10 cellular contexts compared by ENCODE assay signal in the genomic region with DNA sequence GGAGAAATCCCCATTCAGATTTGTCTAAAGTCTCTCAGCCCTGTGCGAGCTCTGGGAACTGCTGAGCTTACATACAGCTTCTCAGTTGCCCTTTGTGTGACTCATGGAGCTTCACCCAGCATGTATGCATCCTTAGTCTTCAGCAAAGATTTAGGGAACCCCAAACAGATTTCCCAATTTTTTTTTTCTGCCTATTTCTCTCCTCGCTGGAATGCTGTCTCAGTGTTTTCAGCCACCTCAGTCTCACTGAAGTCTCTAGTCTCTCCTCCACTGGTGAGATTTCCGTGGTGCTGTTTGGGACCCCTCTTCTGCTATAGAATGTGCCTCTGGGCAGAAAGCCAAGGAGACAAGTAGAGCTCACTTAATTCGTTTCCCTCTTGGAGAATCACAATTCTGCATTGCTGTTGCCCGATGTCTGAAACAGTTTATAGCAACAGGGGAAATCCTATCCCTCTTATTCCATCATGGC. TPM values are rescaled to one million over a fixed set of nuclear protein-coding genes. Genes with fewer than 3 reads are reported as not detected.
DNase-seq lines count a peak whose midpoint lies in the region; ATAC-seq and TF ChIP-seq lines count a peak whose summit lies in the region.
"Had no signal": no experiment of that assay in that cellular context is flagged by ENCODE, and none has a peak within 500 bp of the region (broad histone marks: within the 10 kb centered on the region; RNA-seq: fewer than 3 reads in every experiment).

No MANE protein-coding gene starts in this region.

- no peak for TF ChIP-seq EP300 in esophagus muscularis mucosa (IDR thresholded peaks at IDR 0.05)

- DNase-seq in left ventricle myocardium superior (no peak), left ventricle myocardium inferior (no peak), T1000 (lab: John Stamatoyannopoulos, UW) (peak; percentile 16), foreskin fibroblast (peak; percentile 79 to 89), kidney tubule cell (ENCODE audit: low spot score) (no peak), esophagus muscularis mucosa (ENCODE audit: extremely low spot score) (no peak)
- DNase-seq in stimulated activated CD4-positive, alpha-beta T cell treated with anti-CD3 and anti-CD28 coated beads, Interleukin-2, amount 100 ng/mL, for 24 hours: no peak
- DNase-seq: activated CD4-positive, CD25-positive, alpha-beta regulatory T cell had no signal

- H3K4me3 ChIP-seq in left ventricle myocardium inferior (no peak overlapping the region), foreskin fibroblast (ENCODE audit: low read depth in 1 of 2, low read length in 2 of 2) (no peak overlapping the region), esophagus muscularis mucosa (no peak overlapping the region)
- H3K4me3 ChIP-seq: HAP-1 had no signal

- intact Hi-C loops in left ventricle myocardium superior (cut with micrococcal nuclease) (no loop called here), left ventricle myocardium inferior (cut with micrococcal nuclease) (no loop called here), esophagus muscularis mucosa (cut with DNase I) (no loop called here)

- TF ChIP-seq CTCF in left ventricle myocardium inferior (IDR thresholded peaks at IDR 0.05; ENCODE audit: borderline replicate concordance) (no peak), foreskin fibroblast (IDR thresholded peaks at IDR 0.05; ENCODE audit: low read depth, low read length) (no peak), esophagus muscularis mucosa (IDR thresholded peaks at IDR 0.05) (no peak)

- peaks cover 18% of the 10 kb centered on the region for H3K4me1 ChIP-seq in left ventricle myocardium inferior
- peaks cover 8 to 22% (median 18%) of the 10 kb centered on the region in 4 donors for H3K4me1 ChIP-seq in esophagus muscularis mucosa

- TF ChIP-seq POLR2A in esophagus muscularis mucosa (IDR thresholded peaks at IDR 0.05; ENCODE audit: low read depth): no peak

- H3K27me3 ChIP-seq in left ventricle myocardium inferior (ENCODE audit: low read depth) (no peaks in the 10 kb centered on the region), esophagus muscularis mucosa (no peaks in the 10 kb centered on the region)

- H3K36me3 ChIP-seq in left ventricle myocardium inferior (peaks cover 27% of the 10 kb centered on the region), esophagus muscularis mucosa (peaks cover 10 to 20% (median 17%) of the 10 kb centered on the region in 4 donors)

- 54% methylated on average over 5 of the region's 5 CpGs for WGBS in esophagus muscularis mucosa

- peaks cover 28% of the 10 kb centered on the region for H3K9me3 ChIP-seq in left ventricle myocardium inferior (replicated peaks)
- H3K9me3 ChIP-seq in esophagus muscularis mucosa: peaks cover 0 to 5% (median 0%) of the 10 kb centered on the region in 4 donors

- H3K27ac ChIP-seq in left ventricle myocardium inferior (replicated peaks) (no peak overlapping the region), esophagus muscularis mucosa (replicated peaks in 1 of 4) (no peak overlapping the region)

- ATAC-seq in left ventricle myocardium superior (peak; percentile 45), HG03175 (IDR thresholded peaks at IDR 0.05; ENCODE audit: unreplicated experiment) (no peak)

RNA-seq across cellular contexts. Expression of a gene that starts 28.1 kb away (rescaled TPM):
- total RNA-seq in left ventricle myocardium superior: 16.5 TPM
- total RNA-seq in left ventricle myocardium inferior: 17.2 TPM
- 10 to 100 TPM; 43.6 to 88.4 (median 70.4) TPM for total RNA-seq in esophagus muscularis mucosa

RNA-seq across cellular contexts. Expression of a gene that starts 43.5 kb away (rescaled TPM):
- 78.6 TPM for total RNA-seq in left ventricle myocardium superior
- total RNA-seq in left ventricle myocardium inferior: 75.9 TPM
- total RNA-seq in esophagus muscularis mucosa: 10 to 100 TPM; 47.8 to 71.3 (median 55.4) TPM

RNA-seq across cellular contexts. Expression of a gene that starts 49.0 kb away (rescaled TPM):
- 33.2 TPM for total RNA-seq in left ventricle myocardium superior
- 16.7 TPM for total RNA-seq in left ventricle myocardium inferior
- total RNA-seq in esophagus muscularis mucosa: 1 to 10 TPM; 5.0 to 7.8 (median 6.5) TPM

RNA-seq across cellular contexts. Expression of a gene that starts 54.1 kb away (rescaled TPM):
- total RNA-seq in left ventricle myocardium superior (0.92 TPM), left ventricle myocardium inferior (0.71 TPM), esophagus muscularis mucosa (1 to 10 TPM in 3 of 4 donors, under 1 TPM in 1; 0.66 to 2.1 (median 1.1) TPM)

RNA-seq across cellular contexts. Expression of a gene that starts 57.5 kb away (rescaled TPM):
- total RNA-seq in left ventricle myocardium superior (not detected), left ventricle myocardium inferior (not detected), esophagus muscularis mucosa (not detected)

Comparison
In these comparisons a context has a peak if more than half of its experiments do, and no peak if none do; other contexts are left out.
1. DNase-seq: peak in T1000 (single experiment) and foreskin fibroblast (2 of 2); none in left ventricle myocardium superior (single experiment), left ventricle myocardium inferior (single experiment), stimulated activated CD4-positive, alpha-beta T cell treated with anti-CD3 and anti-CD28 coated beads, Interleukin-2, amount 100 ng/mL, for 24 hours (0 of 2), kidney tubule cell (single experiment) and esophagus muscularis mucosa (single experiment).